8 cellular contexts compared by ENCODE assay signal in the genomic region with DNA sequence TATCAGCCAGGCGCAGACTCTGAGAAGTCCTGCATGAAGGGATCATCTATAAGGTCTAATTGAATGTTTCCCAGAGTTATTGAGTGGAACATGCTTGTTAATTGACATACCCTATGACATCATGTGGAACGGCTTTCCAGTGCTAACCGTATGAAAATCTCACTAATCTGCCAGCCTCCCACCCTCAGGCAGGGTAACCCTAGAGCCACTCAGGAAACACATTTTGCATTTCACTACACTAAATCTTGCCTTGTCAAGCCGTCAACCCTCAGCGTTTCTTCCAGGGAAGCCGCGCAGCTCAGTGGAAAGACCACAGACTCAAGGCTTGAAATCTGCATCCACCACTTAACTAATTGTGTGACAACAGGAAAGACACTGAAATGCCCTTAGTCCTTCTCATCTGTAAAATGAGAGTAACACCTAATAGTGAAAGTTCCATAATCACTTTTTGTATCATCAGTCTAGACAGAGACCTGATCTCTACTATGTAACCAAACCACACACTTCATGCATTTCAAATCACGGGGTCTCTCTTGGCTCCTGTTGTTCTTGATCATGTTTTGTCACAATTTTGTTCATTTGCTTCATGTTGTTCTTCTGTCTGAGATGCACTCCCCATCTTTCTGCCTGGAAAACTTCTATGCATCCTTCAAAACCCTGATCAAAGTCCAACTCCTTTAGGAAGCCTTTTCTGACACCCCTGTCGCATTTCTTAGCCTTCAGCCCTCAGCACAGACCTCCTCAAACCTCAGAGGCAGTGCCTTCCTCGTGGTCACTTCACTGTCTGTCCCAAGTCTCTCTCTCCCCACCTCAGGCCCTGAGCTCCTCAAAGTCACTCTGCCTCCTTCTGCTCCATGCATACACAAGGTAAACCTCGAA.
A peak's percentile ranks its signal among the peaks of the same experiment; 100 is the strongest.
DNase-seq lines count a peak whose midpoint lies in the region; ATAC-seq, FAIRE-seq and TF ChIP-seq lines count a peak whose summit lies in the region.

No MANE protein-coding gene starts in this region.

- no peak overlapping the region for H3K4me2 ChIP-seq in K562 (ENCODE audit: insufficient read depth, low read length)

- H3K27me3 ChIP-seq in K562 (ENCODE audit: control insufficient read depth in 2 of 2, insufficient read depth in 2 of 2, low read length in 2 of 2) (no peaks in the 10 kb centered on the region), body of pancreas (no peaks in the 10 kb centered on the region)

- H3K79me2 ChIP-seq in K562 (ENCODE audit: control insufficient read depth, insufficient read depth, low read length) = no peaks in the 10 kb centered on the region

- POLR2A ChIA-PET in K562 (lab: Yijun Ruan, JAX) = interaction anchor here (0.7 to 1.1 kb wide), 3 partner anchors 8 to 93 kb away, joined by 3 to 5 read pairs (median 3); no protein-coding TSS in a partner anchor

- DNase-seq in GM12864 (ENCODE audit: low read depth) = peak; percentile 57
- no peak for DNase-seq in K562 (ENCODE audit: extremely low read depth in 1 of 4, low spot score in 3 of 4)
- DNase-seq in A172 (ENCODE audit: low spot score) = no peak
- DNase-seq in body of pancreas = no peak
- DNase-seq in posterior cingulate gyrus = no peak
- no peak for DNase-seq in NCI-H1048 (lab: John Stamatoyannopoulos, UW)

- H3K9me3 ChIP-seq in K562 (replicated peaks; ENCODE audit: control insufficient read depth, insufficient read depth, low read depth, low read length) (no peaks in the 10 kb centered on the region), body of pancreas (no peaks in the 10 kb centered on the region)

- no peak for FAIRE-seq in K562 (lab: Jason Lieb, UNC)

- no peak for TF ChIP-seq RAD21 in K562 (CRISPR knock-in tag; conservative IDR thresholded peaks at IDR 0.05 in 1 of 2, IDR thresholded peaks at IDR 0.05 in 1 of 2)

- no peaks in the 10 kb centered on the region for H4K20me1 ChIP-seq in K562 (replicated peaks; ENCODE audit: control insufficient read depth, insufficient read depth, low read length)

- no peaks in the 10 kb centered on the region for H3K36me3 ChIP-seq in K562 (ENCODE audit: control insufficient read depth, insufficient read depth, low read length)
- no peaks in the 10 kb centered on the region for H3K36me3 ChIP-seq in body of pancreas (replicated peaks in 1 of 2; ENCODE audit: insufficient read depth in 1 of 2, low read depth in 2 of 2)

- 40% methylated on average over 11 of the region's 11 CpGs for WGBS in K562 (ENCODE audit: insufficient coverage, low coverage, missing lambda C conversion rate)
- 81 to 82% methylated on average over 11 of the region's 11 CpGs for WGBS in body of pancreas, 2 donors

- no peak for TF ChIP-seq CTCF in GM12864 (IDR thresholded peaks at IDR 0.05; ENCODE audit: low read depth, low read length, missing control alignments)
- TF ChIP-seq CTCF in K562 (IDR thresholded peaks at IDR 0.05 in 2 of 3, conservative IDR thresholded peaks at IDR 0.05 in 1 of 3; ENCODE audit: insufficient read depth in 2 of 3, low read depth in 1 of 3, low read length in 3 of 3) = no peak
- no peak for TF ChIP-seq CTCF in body of pancreas (IDR thresholded peaks at IDR 0.05)

- H3K9me1 ChIP-seq in K562 (ENCODE audit: control insufficient read depth, insufficient read depth, low read length) = no peaks in the 10 kb centered on the region

- peak; percentile 77 for ATAC-seq in GM19438 (IDR thresholded peaks at IDR 0.05; ENCODE audit: low read depth, unreplicated experiment)
- peak; percentile 75 for ATAC-seq in HG03139 (IDR thresholded peaks at IDR 0.05; ENCODE audit: unreplicated experiment)
- no peak for ATAC-seq in K562
- no peak for ATAC-seq in body of pancreas

- BruUV-seq in K562 (replicated peaks; lab: Mats Ljungman, UMichigan) = no TSS peak

- TF ChIP-seq POLR2A in K562 (conservative IDR thresholded peaks at IDR 0.05) = no peak
- TF ChIP-seq POLR2A in body of pancreas (IDR thresholded peaks at IDR 0.05) = no peak

- H3K4me3 ChIP-seq in GM12864 (ENCODE audit: low read depth, low read length) (peak overlapping the region; percentile 14; the same call in 1 of the 2 replicates), K562 (no peak overlapping the region), body of pancreas (no peak overlapping the region)

- in situ Hi-C loops in K562 (cut with MboI) = no loop called here

- peak overlapping the region; percentile 42; the same call in 1 of the 2 replicates for H2AFZ ChIP-seq in K562 (ENCODE audit: low read depth, low read length)

- TF ChIP-seq EP300 in K562 (IDR thresholded peaks at IDR 0.05; ENCODE audit: low read length) = no peak

- H3K4me1 ChIP-seq in K562 (replicated peaks in 1 of 2; ENCODE audit: control insufficient read depth in 2 of 2, insufficient read depth in 2 of 2, low read length in 2 of 2) = peaks cover 29 to 47% of the 10 kb centered on the region in 2 experiments
- H3K4me1 ChIP-seq in body of pancreas = peaks cover 12% of the 10 kb centered on the region

- intact Hi-C loops in K562 (cut with micrococcal nuclease) (no loop called here), body of pancreas (cut with DNase I) (no loop called here), posterior cingulate gyrus (cut with DNase I) (no loop called here)

- H3K9ac ChIP-seq in K562 (ENCODE audit: insufficient read depth in 1 of 2, low read depth in 2 of 2, low read length in 2 of 2) = no peak overlapping the region

- CTCF ChIA-PET in K562 (lab: Yijun Ruan, JAX; ENCODE audit: low intra/inter-chr PET ratio) = no interaction called here

- H3K27ac ChIP-seq in K562 (ENCODE audit: extremely low read depth, low read depth, low read length) = no peak overlapping the region
- H3K27ac ChIP-seq in body of pancreas = no peak overlapping the region

TF ChIP-seq in K562, 482 proteins besides CTCF, POLR2A, EP300 and RAD21 (continues in another document):
- no peak for TF ChIP-seq WHSC1 (IDR thresholded peaks at IDR 0.05; ENCODE audit: low read length)
- no peak for TF ChIP-seq ID3 (CRISPR knock-in tag; IDR thresholded peaks at IDR 0.05)
- no peak for TF ChIP-seq ID3 (tag; IDR thresholded peaks at IDR 0.05)
- TF ChIP-seq, protein P1, sequence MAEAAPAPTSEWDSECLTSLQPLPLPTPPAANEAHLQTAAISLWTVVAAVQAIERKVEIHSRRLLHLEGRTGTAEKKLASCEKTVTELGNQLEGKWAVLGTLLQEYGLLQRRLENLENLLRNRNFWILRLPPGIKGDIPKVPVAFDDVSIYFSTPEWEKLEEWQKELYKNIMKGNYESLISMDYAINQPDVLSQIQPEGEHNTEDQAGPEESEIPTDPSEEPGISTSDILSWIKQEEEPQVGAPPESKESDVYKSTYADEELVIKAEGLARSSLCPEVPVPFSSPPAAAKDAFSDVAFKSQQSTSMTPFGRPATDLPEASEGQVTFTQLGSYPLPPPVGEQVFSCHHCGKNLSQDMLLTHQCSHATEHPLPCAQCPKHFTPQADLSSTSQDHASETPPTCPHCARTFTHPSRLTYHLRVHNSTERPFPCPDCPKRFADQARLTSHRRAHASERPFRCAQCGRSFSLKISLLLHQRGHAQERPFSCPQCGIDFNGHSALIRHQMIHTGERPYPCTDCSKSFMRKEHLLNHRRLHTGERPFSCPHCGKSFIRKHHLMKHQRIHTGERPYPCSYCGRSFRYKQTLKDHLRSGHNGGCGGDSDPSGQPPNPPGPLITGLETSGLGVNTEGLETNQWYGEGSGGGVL (CRISPR knock-in tag; IDR thresholded peaks at IDR 0.05) = no peak
- TF ChIP-seq GTF3C2 (IDR thresholded peaks at IDR 0.05; ENCODE audit: borderline replicate concordance, extremely low read depth, insufficient read length) = no peak
- peak; percentile 66; the same call in 1 of the 2 replicates for TF ChIP-seq ZNF23 (CRISPR knock-in tag; IDR thresholded peaks at IDR 0.05)
- TF ChIP-seq, protein P2, sequence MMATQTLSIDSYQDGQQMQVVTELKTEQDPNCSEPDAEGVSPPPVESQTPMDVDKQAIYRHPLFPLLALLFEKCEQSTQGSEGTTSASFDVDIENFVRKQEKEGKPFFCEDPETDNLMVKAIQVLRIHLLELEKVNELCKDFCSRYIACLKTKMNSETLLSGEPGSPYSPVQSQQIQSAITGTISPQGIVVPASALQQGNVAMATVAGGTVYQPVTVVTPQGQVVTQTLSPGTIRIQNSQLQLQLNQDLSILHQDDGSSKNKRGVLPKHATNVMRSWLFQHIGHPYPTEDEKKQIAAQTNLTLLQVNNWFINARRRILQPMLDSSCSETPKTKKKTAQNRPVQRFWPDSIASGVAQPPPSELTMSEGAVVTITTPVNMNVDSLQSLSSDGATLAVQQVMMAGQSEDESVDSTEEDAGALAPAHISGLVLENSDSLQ (IDR thresholded peaks at IDR 0.05) = peak; percentile 45
- no peak for TF ChIP-seq TAF7 (tag; IDR thresholded peaks at IDR 0.05)
- TF ChIP-seq ZNF584 (CRISPR knock-in tag; IDR thresholded peaks at IDR 0.05; ENCODE audit: low read depth) = no peak

Comparison
In these comparisons a context has a peak if more than half of its experiments do, and no peak if none do; other contexts are left out.
1. ATAC-seq: peak in GM19438 (single experiment) and HG03139 (single experiment); none in K562 (single experiment) and body of pancreas (single experiment).